In the genomic region with DNA sequence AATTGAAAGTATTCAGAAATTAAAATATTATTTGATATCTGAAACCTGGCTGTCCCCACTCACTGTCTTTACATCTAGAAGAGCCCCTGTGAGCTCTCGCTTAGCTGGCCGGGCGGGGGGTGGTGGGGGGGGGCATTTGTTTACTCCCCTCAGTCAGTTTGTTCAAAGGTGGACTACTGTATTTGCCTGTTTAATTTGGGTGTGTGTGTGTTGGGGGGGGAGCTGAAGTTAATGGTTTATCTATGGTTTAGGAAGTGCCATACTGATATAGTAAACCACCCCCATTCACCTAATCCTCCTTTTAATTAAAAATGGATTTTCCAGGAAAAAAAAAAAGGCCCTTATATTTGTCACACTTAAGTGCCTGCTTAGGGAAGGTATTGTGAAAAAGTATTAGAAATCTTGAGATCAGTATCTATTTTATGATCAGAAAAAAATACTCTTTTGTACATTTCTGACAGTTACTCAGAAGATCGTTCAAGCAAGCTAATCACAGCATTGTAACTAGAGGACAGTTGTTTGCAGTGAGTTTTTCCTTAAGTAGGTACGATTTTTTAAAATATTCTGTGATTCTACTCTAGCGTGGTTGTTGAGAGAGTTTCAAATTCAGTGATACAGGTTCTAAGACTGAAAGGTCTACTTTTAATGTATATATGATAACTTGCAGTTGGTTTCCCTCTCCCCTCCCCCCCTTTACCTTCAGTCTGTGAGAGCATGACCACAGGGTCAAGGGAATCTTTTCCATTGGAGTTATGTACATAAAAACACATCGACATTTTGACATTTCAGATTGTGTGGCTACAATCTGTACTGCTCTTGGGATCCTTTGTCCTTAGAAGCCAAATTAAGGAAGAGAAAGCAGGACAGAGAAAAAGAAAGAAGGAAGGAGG, we compare ENCODE assay signal across 10 cellular contexts. TPM values are rescaled to one million over a fixed set of nuclear protein-coding genes. Genes with fewer than 3 reads are reported as not detected.
DNase-seq lines count a peak whose midpoint lies in the region; ATAC-seq and TF ChIP-seq lines count a peak whose summit lies in the region.
"Had no signal": no experiment of that assay in that cellular context is flagged by ENCODE, and none has a peak within 500 bp of the region (broad histone marks: within the 10 kb centered on the region; RNA-seq: fewer than 3 reads in every experiment).

No MANE protein-coding gene starts in this region.

- no peak overlapping the region for H3K14ac ChIP-seq in trophoblast cell (ENCODE audit: low read length)

- H3K36me3 Mint-ChIP-seq in activated CD8-positive, alpha-beta memory T cell treated with anti-CD3 and anti-CD28 coated beads, Interleukin-2, amount 10 ng/mL, durations not matched to agents 7 days and 5 days = peaks cover 6% of the 10 kb centered on the region

- H3F3A ChIP-seq in PC-9 (ENCODE audit: insufficient read depth, low read depth) = peaks cover 4% of the 10 kb centered on the region; the same call in 1 of the 2 replicates

- H4K20me1 ChIP-seq in PC-9 (ENCODE audit: insufficient read depth) = peaks cover 54% of the 10 kb centered on the region

- in situ Hi-C loops in Caki2 (cut with HindIII; ENCODE audit: low pct_unique_long_range_greater_than_20kb, low sequenced_read_pairs) = loop anchor here (25.0 kb wide), 1 partner anchor 898 kb away; no protein-coding TSS in a partner anchor

- intact Hi-C loops in PC-9 (cut with micrococcal nuclease; ENCODE audit: unreplicated experiment) = no loop called here
- intact Hi-C loops in esophagus squamous epithelium (cut with DNase I) = no loop called here

- H3K4me1 Mint-ChIP-seq in activated CD8-positive, alpha-beta memory T cell treated with anti-CD3 and anti-CD28 coated beads, Interleukin-2, amount 10 ng/mL, durations not matched to agents 7 days and 5 days = no peaks in the 10 kb centered on the region

- H3K9me3 Mint-ChIP-seq in activated CD8-positive, alpha-beta memory T cell treated with anti-CD3 and anti-CD28 coated beads, Interleukin-2, amount 10 ng/mL, durations not matched to agents 7 days and 5 days (ENCODE audit: low read depth) = no peaks in the 10 kb centered on the region
- H3K9me3 Mint-ChIP-seq: activated T-helper 1 cell treated with anti-CD3 and anti-CD28 coated beads, Interleukin-12 subunit alpha, Interleukin-12 subunit beta, Interleukin-2, Interleukin-4 antibody, amounts not matched to agents 30 ng/mL and 10 ng/mL and 1 ng/mL, durations not matched to agents 14 hours and 24 hours and 36 hours had no signal

- H3K9me3 ChIP-seq in PC-9 (ENCODE audit: insufficient read depth, low read depth) (no peaks in the 10 kb centered on the region), esophagus squamous epithelium (no peaks in the 10 kb centered on the region), trophoblast cell (ENCODE audit: insufficient read depth, low read depth, low read length) (no peaks in the 10 kb centered on the region)

- H3K36me3 ChIP-seq in PC-9 (ENCODE audit: low read depth) (peaks cover 46% of the 10 kb centered on the region), esophagus squamous epithelium (peaks cover 0 to 20% (median 0%) of the 10 kb centered on the region in 3 donors), trophoblast cell (ENCODE audit: control insufficient read depth in 1 of 2, insufficient read depth in 2 of 2, low read length in 2 of 2) (peaks cover 34 to 36% of the 10 kb centered on the region in 2 experiments)

- no peaks in the 10 kb centered on the region for H3K9me2 ChIP-seq in PC-9 (ENCODE audit: insufficient read depth)

- POLR2A ChIA-PET in PC-9 (lab: Charles Lee; ENCODE audit: unreplicated experiment) = interaction anchor here (0.6 to 0.8 kb wide), 2 partner anchors 12 to 467 kb away, joined by 14 to 15 read pairs; no protein-coding TSS in a partner anchor
- POLR2A ChIA-PET in HEK293T (lab: Yijun Ruan, JAX) = interaction anchor here (0.6 to 5.8 kb wide), 3 partner anchors 8 to 21 kb away, joined by 3 to 44 read pairs (median 5); a partner anchor contains a TSS

- H3K79me2 ChIP-seq in PC-9 (ENCODE audit: low read depth) (peaks cover 89% of the 10 kb centered on the region), trophoblast cell (ENCODE audit: control insufficient read depth, insufficient read depth, low read length, poor library complexity) (peaks cover 17% of the 10 kb centered on the region)

- H3K27ac ChIP-seq in PC-9 (peak overlapping the region; percentile 25; the same call in 1 of the 2 replicates), esophagus squamous epithelium (peak overlapping the region; percentile 87 to 97 (median 94)), trophoblast cell (ENCODE audit: low read depth, low read length) (no peak overlapping the region)

- no peak overlapping the region for H3K4ac ChIP-seq in trophoblast cell (ENCODE audit: low read depth, low read length)

- H3K79me1 ChIP-seq in trophoblast cell (ENCODE audit: low read length) = peaks cover 18% of the 10 kb centered on the region

- TF ChIP-seq POLR2A in esophagus squamous epithelium (IDR thresholded peaks at IDR 0.05) = no peak
- no peak for TF ChIP-seq POLR2A in erythroblast (IDR thresholded peaks at IDR 0.05; ENCODE audit: low read length)

- CTCF ChIA-PET in PC-9 (lab: Charles Lee) (no interaction called here), HEK293T (lab: Yijun Ruan, JAX) (interaction anchor here (0.6 to 1.9 kb wide), 4 partner anchors 12 to 657 kb away, joined by 4 to 11 read pairs (median 5); no protein-coding TSS in a partner anchor)
- CTCF ChIA-PET in activated CD8-positive, alpha-beta memory T cell treated with anti-CD3 and anti-CD28 coated beads, Interleukin-2, amount 10 ng/mL, durations not matched to agents 7 days and 5 days (lab: Charles Lee) = interaction anchor here (0.9 kb wide), 1 partner anchor 11 kb away, joined by 3 read pairs; no protein-coding TSS in a partner anchor

- no peak overlapping the region for H3K9ac ChIP-seq in trophoblast cell (ENCODE audit: low read length)

- no peak overlapping the region for H3K4me3 ChIP-seq in PC-9
- peak overlapping the region; percentile 72 to 92 (median 78) for H3K4me3 ChIP-seq in esophagus squamous epithelium
- no peak overlapping the region for H3K4me3 ChIP-seq in trophoblast cell (ENCODE audit: low read depth, low read length)

- H2AFZ ChIP-seq in PC-9 = no peak overlapping the region
- no peak overlapping the region for H2AFZ ChIP-seq in trophoblast cell (ENCODE audit: insufficient read depth, low read length, poor library complexity)

- H3K18ac ChIP-seq in trophoblast cell (ENCODE audit: low read length) = no peak overlapping the region

- no peak for ATAC-seq in HG03025 (IDR thresholded peaks at IDR 0.05; ENCODE audit: low FRiP score, unreplicated experiment)
- ATAC-seq in activated CD8-positive, alpha-beta memory T cell treated with anti-CD3 and anti-CD28 coated beads, Interleukin-2, amount 10 ng/mL, durations not matched to agents 7 days and 5 days = no peak

- no peak overlapping the region for H2BK120ac ChIP-seq in trophoblast cell (ENCODE audit: insufficient read depth, low read length, poor library complexity)

- H4K12ac ChIP-seq in trophoblast cell (ENCODE audit: low read depth, low read length) = no peak overlapping the region

- peaks cover 52% of the 10 kb centered on the region for H3K4me1 ChIP-seq in PC-9 (replicated peaks; ENCODE audit: insufficient read depth)
- peaks cover 0 to 73% (median 0%) of the 10 kb centered on the region in 3 donors for H3K4me1 ChIP-seq in esophagus squamous epithelium
- H3K4me1 ChIP-seq in trophoblast cell (ENCODE audit: control insufficient read depth in 1 of 2, insufficient read depth in 2 of 2, low read length in 2 of 2) = peaks cover 18 to 30% of the 10 kb centered on the region in 2 experiments

- H4K8ac ChIP-seq in trophoblast cell (ENCODE audit: low read depth, low read length) = no peak overlapping the region

- no peak overlapping the region for H2AK5ac ChIP-seq in trophoblast cell (ENCODE audit: low read length)

- no peak overlapping the region for H2BK5ac ChIP-seq in trophoblast cell (ENCODE audit: low read depth, low read length, poor library complexity)

- WGBS in esophagus squamous epithelium, 2 donors = 21 to 24% methylated on average over 7 of the region's 7 CpGs
- WGBS in trophoblast cell (ENCODE audit: extremely low coverage, insufficient coverage, insufficient read length) = no CpG with 5 or more reads among the region's 7 CpGs

- H3K27ac Mint-ChIP-seq in activated CD8-positive, alpha-beta memory T cell treated with anti-CD3 and anti-CD28 coated beads, Interleukin-2, amount 10 ng/mL, durations not matched to agents 7 days and 5 days = no peak overlapping the region

- H3K23ac ChIP-seq in trophoblast cell (ENCODE audit: low read length) = no peak overlapping the region

- BruUV-seq in PC-9 (replicated peaks; lab: Mats Ljungman, UMichigan) = no TSS peak

- no peaks in the 10 kb centered on the region for H3K27me3 ChIP-seq in PC-9 (ENCODE audit: insufficient read depth, low read depth)
- peaks cover 0 to 44% (median 0%) of the 10 kb centered on the region in 4 donors for H3K27me3 ChIP-seq in esophagus squamous epithelium
- peaks cover 2% of the 10 kb centered on the region for H3K27me3 ChIP-seq in trophoblast cell (ENCODE audit: insufficient read depth, low read length)

- no peak overlapping the region for H4K91ac ChIP-seq in trophoblast cell (ENCODE audit: low read depth, low read length)

- H3K4me3 Mint-ChIP-seq in activated CD8-positive, alpha-beta memory T cell treated with anti-CD3 and anti-CD28 coated beads, Interleukin-2, amount 10 ng/mL, durations not matched to agents 7 days and 5 days = no peak overlapping the region
- H3K4me3 Mint-ChIP-seq: activated T-helper 1 cell treated with anti-CD3 and anti-CD28 coated beads, Interleukin-12 subunit alpha, Interleukin-12 subunit beta, Interleukin-2, Interleukin-4 antibody, amounts not matched to agents 30 ng/mL and 10 ng/mL and 1 ng/mL, durations not matched to agents 14 hours and 24 hours and 36 hours had no signal

- H2BK12ac ChIP-seq in trophoblast cell (ENCODE audit: low read length) = no peak overlapping the region

- no peak for TF ChIP-seq CTCF in PC-9 (conservative IDR thresholded peaks at IDR 0.05)
- no peak for TF ChIP-seq CTCF in esophagus squamous epithelium (IDR thresholded peaks at IDR 0.05)

- DNase-seq in Caki2 (ENCODE audit: low read depth) (peak; percentile 53), PC-9 (no peak), esophagus squamous epithelium (lab: John Stamatoyannopoulos, UW) (no peak), trophoblast cell (no peak), HEK293T (ENCODE audit: extremely low spot score) (no peak), erythroblast (lab: John Stamatoyannopoulos, UW) (no peak)
- DNase-seq in activated CD8-positive, alpha-beta memory T cell treated with anti-CD3 and anti-CD28 coated beads, Interleukin-2, amount 10 ng/mL, durations not matched to agents 7 days and 5 days = no peak
- DNase-seq: NCI-H524 treated with DMSO at 0.1 percent for 48 hours had no signal

- H3K27me3 Mint-ChIP-seq in activated CD8-positive, alpha-beta memory T cell treated with anti-CD3 and anti-CD28 coated beads, Interleukin-2, amount 10 ng/mL, durations not matched to agents 7 days and 5 days = peaks cover 86% of the 10 kb centered on the region

- H3K4me2 ChIP-seq in PC-9 (peak overlapping the region; percentile 94; the same call in 1 of the 2 replicates), trophoblast cell (ENCODE audit: low read length) (peak overlapping the region; percentile 42)

RNA-seq across cellular contexts. Expression of a gene that starts 8.5 kb away (rescaled TPM):
- total RNA-seq in Caki2 (2014; rRNA removed; shearing (Covaris generic); ENCODE audit: low replicate concordance) = 7.0 and 16.0 TPM in 2 replicates
- 48.4 and 72.1 TPM in 2 replicates for total RNA-seq in PC-9 (2021)
- 10 to 100 TPM in 1 of 4 donors, 1 to 10 TPM in 3; 3.7 to 15.6 (median 6.4) TPM for total RNA-seq in esophagus squamous epithelium
- polyA plus RNA-seq in trophoblast cell (2013) = 91.9 and 99.1 TPM in 2 replicates
- not detected for total RNA-seq in activated CD8-positive, alpha-beta memory T cell treated with anti-CD3 and anti-CD28 coated beads, Interleukin-2, amount 10 ng/mL, durations not matched to agents 7 days and 5 days
- total RNA-seq: activated T-helper 1 cell treated with anti-CD3 and anti-CD28 coated beads, Interleukin-12 subunit alpha, Interleukin-12 subunit beta, Interleukin-2, Interleukin-4 antibody, amounts not matched to agents 30 ng/mL and 10 ng/mL and 1 ng/mL, durations not matched to agents 14 hours and 24 hours and 36 hours had no signal

Comparison
In these comparisons a context has a peak if more than half of its experiments do, and no peak if none do; other contexts are left out.
1. H3K4me3 ChIP-seq: peak in esophagus squamous epithelium (4 of 4); none in PC-9 (single experiment) and trophoblast cell (single experiment).